Comparison of ENCODE assay signal across 30 cellular contexts in the genomic region with DNA sequence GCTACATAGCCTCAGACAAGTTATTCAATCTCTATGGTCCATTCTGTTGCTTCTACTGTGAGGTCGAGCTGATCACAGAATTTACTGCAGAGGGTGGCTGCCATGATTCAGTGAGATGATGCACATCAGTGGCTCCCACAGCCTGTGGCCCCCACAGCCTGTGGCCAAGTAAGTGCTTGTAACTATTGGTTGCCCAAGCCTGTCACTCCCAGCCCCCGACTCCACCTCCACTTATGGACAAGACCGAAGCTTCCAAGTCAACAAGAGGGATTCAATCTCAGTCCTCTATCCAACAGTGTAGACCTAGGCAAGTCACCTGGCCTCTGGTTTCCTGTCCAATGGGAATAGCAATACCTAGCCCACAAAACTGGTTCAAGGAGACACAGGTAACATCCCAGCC. TPM values are rescaled to one million over a fixed set of nuclear protein-coding genes. Genes with fewer than 3 reads are reported as not detected.
DNase-seq lines count a peak whose midpoint lies in the region; ATAC-seq, FAIRE-seq and TF ChIP-seq lines count a peak whose summit lies in the region.
"Had no signal": no experiment of that assay in that cellular context is flagged by ENCODE, and none has a peak within 500 bp of the region (broad histone marks: within the 10 kb centered on the region; RNA-seq: fewer than 3 reads in every experiment).

No MANE protein-coding gene starts in this region.

- H3K9me3 ChIP-seq in kidney (ENCODE audit: control insufficient read depth in 1 of 2, low read length in 2 of 2), result no peaks in the 10 kb centered on the region
- H3K9me3 ChIP-seq in upper lobe of right lung, result no peaks in the 10 kb centered on the region
- H3K9me3 ChIP-seq: A549, Caco-2, Peyer's patch had no signal

- POLR2A ChIA-PET in activated naive CD8-positive, alpha-beta T cell treated with anti-CD3 and anti-CD28 coated beads, Interleukin-2, amount 10 ng/mL, durations not matched to agents 7 days and 5 days (lab: Charles Lee), result no interaction called here
- POLR2A ChIA-PET in activated CD8-positive, alpha-beta T cell treated with anti-CD3 and anti-CD28 coated beads, Interleukin-2, amount 10 ng/mL, durations not matched to agents 7 days and 5 days (lab: Charles Lee), result no interaction called here

- TF ChIP-seq CTCF in kidney (IDR thresholded peaks at IDR 0.05; ENCODE audit: borderline replicate concordance, extremely low read depth, insufficient read depth), result no peak
- no peak for TF ChIP-seq CTCF in upper lobe of right lung (IDR thresholded peaks at IDR 0.05)

- H3K27ac ChIP-seq in kidney (ENCODE audit: low read depth in 2 of 2, low read length in 2 of 2), result no peak overlapping the region
- peak overlapping the region; percentile 36 for H3K27ac ChIP-seq in upper lobe of right lung
- H3K27ac ChIP-seq: A549, GM23248 had no signal

- H3K36me3 ChIP-seq in kidney (ENCODE audit: control insufficient read depth in 1 of 2, insufficient read depth in 2 of 2, low read length in 2 of 2), result peaks cover 11 to 25% of the 10 kb centered on the region in 2 donors
- no peaks in the 10 kb centered on the region for H3K36me3 ChIP-seq in upper lobe of right lung

- DNase-seq in activated naive CD8-positive, alpha-beta T cell treated with anti-CD3 and anti-CD28 coated beads, Interleukin-2, amount 10 ng/mL, durations not matched to agents 7 days and 5 days, result no peak
- DNase-seq in activated naive CD8-positive, alpha-beta T cell treated with anti-CD3 and anti-CD28 coated beads, Interleukin-2, amount 50 U/mL, for 24 hours, result no peak
- no peak for DNase-seq in activated CD8-positive, alpha-beta T cell treated with anti-CD3 and anti-CD28 coated beads, Interleukin-2, amount 10 ng/mL, durations not matched to agents 7 days and 5 days
- DNase-seq in kidney (no peak), upper lobe of right lung (no peak), COR-L47 (lab: John Stamatoyannopoulos, UW) (no peak)
- no peak for DNase-seq in stimulated activated CD4-positive, alpha-beta T cell treated with anti-CD3 and anti-CD28 coated beads, Interleukin-15, amount 100 ng/mL, for 24 hours
- DNase-seq: Caco-2; CD4-positive, CD25-positive, alpha-beta regulatory T cell; DMS 273 treated with DMSO at 0.1 percent for 48 hours; DND-41; GM23248; HCEC 1CT; IMR-90; Karpas-422; MV-4-11; NCI-H1105 treated with DMSO at 0.1 percent for 48 hours; NCI-H1694; NCI-H2081; NCI-H2171; NCI-H345; NCI-H524; NCI-H82; Peyer's patch had no signal

- H3K27me3 ChIP-seq in upper lobe of right lung, result no peaks in the 10 kb centered on the region
- H3K27me3 ChIP-seq: Peyer's patch had no signal

- H3K9me3 Mint-ChIP-seq in activated naive CD8-positive, alpha-beta T cell treated with anti-CD3 and anti-CD28 coated beads, Interleukin-2, amount 10 ng/mL, durations not matched to agents 7 days and 5 days, result peaks cover 5% of the 10 kb centered on the region
- H3K9me3 Mint-ChIP-seq in activated naive CD8-positive, alpha-beta T cell treated with anti-CD3 and anti-CD28 coated beads, Interleukin-2, amount 50 U/mL, for 24 hours, result peaks cover 6% of the 10 kb centered on the region
- H3K9me3 Mint-ChIP-seq in activated CD8-positive, alpha-beta T cell treated with anti-CD3 and anti-CD28 coated beads, Interleukin-2, amount 10 ng/mL, durations not matched to agents 7 days and 5 days (ENCODE audit: insufficient read depth), result no peaks in the 10 kb centered on the region
- H3K9me3 Mint-ChIP-seq: CD4-positive, CD25-positive, alpha-beta regulatory T cell had no signal

- no peak for FAIRE-seq in kidney (lab: Jason Lieb, UNC)
- FAIRE-seq: A549, GM12891 had no signal

- H3K36me3 Mint-ChIP-seq in activated naive CD8-positive, alpha-beta T cell treated with anti-CD3 and anti-CD28 coated beads, Interleukin-2, amount 10 ng/mL, durations not matched to agents 7 days and 5 days, result peaks cover 42% of the 10 kb centered on the region
- H3K36me3 Mint-ChIP-seq in activated naive CD8-positive, alpha-beta T cell treated with anti-CD3 and anti-CD28 coated beads, Interleukin-2, amount 50 U/mL, for 24 hours (ENCODE audit: low read depth), result peaks cover 56% of the 10 kb centered on the region
- peaks cover 72% of the 10 kb centered on the region for H3K36me3 Mint-ChIP-seq in activated CD8-positive, alpha-beta T cell treated with anti-CD3 and anti-CD28 coated beads, Interleukin-2, amount 10 ng/mL, durations not matched to agents 7 days and 5 days (ENCODE audit: low read depth)
- H3K36me3 Mint-ChIP-seq: CD4-positive, CD25-positive, alpha-beta regulatory T cell had no signal

- H3K27ac Mint-ChIP-seq in activated naive CD8-positive, alpha-beta T cell treated with anti-CD3 and anti-CD28 coated beads, Interleukin-2, amount 10 ng/mL, durations not matched to agents 7 days and 5 days, result peak overlapping the region; percentile 43
- no peak overlapping the region for H3K27ac Mint-ChIP-seq in activated naive CD8-positive, alpha-beta T cell treated with anti-CD3 and anti-CD28 coated beads, Interleukin-2, amount 50 U/mL, for 24 hours
- H3K27ac Mint-ChIP-seq in activated CD8-positive, alpha-beta T cell treated with anti-CD3 and anti-CD28 coated beads, Interleukin-2, amount 10 ng/mL, durations not matched to agents 7 days and 5 days, result peak overlapping the region; percentile 54
- H3K27ac Mint-ChIP-seq: CD4-positive, CD25-positive, alpha-beta regulatory T cell had no signal

- H3K27me3 Mint-ChIP-seq in activated naive CD8-positive, alpha-beta T cell treated with anti-CD3 and anti-CD28 coated beads, Interleukin-2, amount 10 ng/mL, durations not matched to agents 7 days and 5 days, result no peaks in the 10 kb centered on the region
- no peaks in the 10 kb centered on the region for H3K27me3 Mint-ChIP-seq in activated naive CD8-positive, alpha-beta T cell treated with anti-CD3 and anti-CD28 coated beads, Interleukin-2, amount 50 U/mL, for 24 hours
- H3K27me3 Mint-ChIP-seq in activated CD8-positive, alpha-beta T cell treated with anti-CD3 and anti-CD28 coated beads, Interleukin-2, amount 10 ng/mL, durations not matched to agents 7 days and 5 days (ENCODE audit: low read depth), result no peaks in the 10 kb centered on the region

- intact Hi-C loops in kidney (cut with DNase I), result no loop called here
- intact Hi-C loops in upper lobe of right lung (cut with DNase I), result no loop called here

- no peak overlapping the region for H3K4me3 Mint-ChIP-seq in activated naive CD8-positive, alpha-beta T cell treated with anti-CD3 and anti-CD28 coated beads, Interleukin-2, amount 10 ng/mL, durations not matched to agents 7 days and 5 days
- H3K4me3 Mint-ChIP-seq in activated naive CD8-positive, alpha-beta T cell treated with anti-CD3 and anti-CD28 coated beads, Interleukin-2, amount 50 U/mL, for 24 hours, result no peak overlapping the region
- H3K4me3 Mint-ChIP-seq in activated CD8-positive, alpha-beta T cell treated with anti-CD3 and anti-CD28 coated beads, Interleukin-2, amount 10 ng/mL, durations not matched to agents 7 days and 5 days, result no peak overlapping the region
- H3K4me3 Mint-ChIP-seq: CD4-positive, CD25-positive, alpha-beta regulatory T cell had no signal

- CTCF ChIA-PET in activated CD8-positive, alpha-beta T cell treated with anti-CD3 and anti-CD28 coated beads, Interleukin-2, amount 10 ng/mL, durations not matched to agents 7 days and 5 days (lab: Charles Lee), result interaction anchor here (0.6 to 3.4 kb wide), 3 partner anchors 9 to 82 kb away, joined by 3 to 27 read pairs (median 7); a partner anchor contains a TSS

- peaks cover 70% of the 10 kb centered on the region for H3K4me1 Mint-ChIP-seq in activated naive CD8-positive, alpha-beta T cell treated with anti-CD3 and anti-CD28 coated beads, Interleukin-2, amount 10 ng/mL, durations not matched to agents 7 days and 5 days
- peaks cover 72% of the 10 kb centered on the region for H3K4me1 Mint-ChIP-seq in activated naive CD8-positive, alpha-beta T cell treated with anti-CD3 and anti-CD28 coated beads, Interleukin-2, amount 50 U/mL, for 24 hours
- peaks cover 93% of the 10 kb centered on the region for H3K4me1 Mint-ChIP-seq in activated CD8-positive, alpha-beta T cell treated with anti-CD3 and anti-CD28 coated beads, Interleukin-2, amount 10 ng/mL, durations not matched to agents 7 days and 5 days (ENCODE audit: low read depth)

- H3K9ac ChIP-seq in kidney (ENCODE audit: low read length in 2 of 2), result no peak overlapping the region
- H3K9ac ChIP-seq: GM23248 had no signal

- H3K4me3 ChIP-seq in kidney (ENCODE audit: low read length in 2 of 2), result peak overlapping the region; percentile 18 to 33
- no peak overlapping the region for H3K4me3 ChIP-seq in upper lobe of right lung
- H3K4me3 ChIP-seq: A549, GM23248, Peyer's patch had no signal

- H3K4me1 ChIP-seq in kidney (ENCODE audit: control insufficient read depth in 1 of 2, insufficient read depth in 1 of 2, low read depth in 1 of 2, low read length in 2 of 2), result peaks cover 34 to 56% of the 10 kb centered on the region in 2 donors
- H3K4me1 ChIP-seq in upper lobe of right lung, result peaks cover 76% of the 10 kb centered on the region

- ATAC-seq in activated naive CD8-positive, alpha-beta T cell treated with anti-CD3 and anti-CD28 coated beads, Interleukin-2, amount 10 ng/mL, durations not matched to agents 7 days and 5 days (ENCODE audit: low read depth), result no peak
- ATAC-seq in activated naive CD8-positive, alpha-beta T cell treated with anti-CD3 and anti-CD28 coated beads, Interleukin-2, amount 50 U/mL, for 24 hours, result no peak
- no peak for ATAC-seq in activated CD8-positive, alpha-beta T cell treated with anti-CD3 and anti-CD28 coated beads, Interleukin-2, amount 10 ng/mL, durations not matched to agents 7 days and 5 days
- ATAC-seq in upper lobe of right lung (no peak), HG03520 (IDR thresholded peaks at IDR 0.05; ENCODE audit: unreplicated experiment) (no peak)
- ATAC-seq: A549 had no signal

RNA-seq across cellular contexts. Expression of a gene that starts 8.2 kb away (rescaled TPM):
- 1 to 10 TPM; 7.8 to 8.5 TPM for total RNA-seq in activated naive CD8-positive, alpha-beta T cell treated with anti-CD3 and anti-CD28 coated beads, Interleukin-2, amount 10 ng/mL, durations not matched to agents 7 days and 5 days
- total RNA-seq in activated CD8-positive, alpha-beta T cell treated with anti-CD3 and anti-CD28 coated beads, Interleukin-2, amount 10 ng/mL, durations not matched to agents 7 days and 5 days, result 10 to 100 TPM; 12.0 TPM
- total RNA-seq in kidney (77.0 TPM), upper lobe of right lung (10.0 TPM)
- 48.4 TPM for polyA plus RNA-seq in kidney (ENCODE audit: insufficient read depth, low read depth, low replicate concordance)
- total RNA-seq: GM23248, IMR-90, M059J, OCI-LY7 had no signal
- polyA plus RNA-seq: BJ, GM23248, IMR-90 had no signal
